Comparison of ENCODE assay signal across 21 cellular contexts in the genomic region with DNA sequence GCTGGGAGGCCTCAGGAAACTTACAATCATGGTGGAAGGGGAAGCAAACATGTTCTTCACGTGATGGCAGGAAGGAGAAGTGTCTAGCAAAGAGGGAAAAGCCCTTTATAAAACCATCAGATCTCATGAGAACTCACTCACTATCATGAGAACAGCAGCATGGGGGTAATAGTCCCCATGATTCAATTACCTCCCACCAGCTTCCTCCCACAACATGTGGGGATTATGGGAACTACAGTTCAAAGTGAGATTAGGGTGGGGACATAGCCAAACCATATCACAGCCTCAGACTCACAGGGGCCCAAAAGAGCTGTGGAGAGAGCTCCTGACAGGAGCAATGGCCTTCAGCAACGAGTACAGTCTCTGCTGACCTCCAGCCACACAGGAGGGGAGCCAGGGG.
DNase-seq lines count a peak whose midpoint lies in the region; ATAC-seq, FAIRE-seq and TF ChIP-seq lines count a peak whose summit lies in the region.
"Had no signal": no experiment of that assay in that cellular context is flagged by ENCODE, and none has a peak within 500 bp of the region (broad histone marks: within the 10 kb centered on the region; RNA-seq: fewer than 3 reads in every experiment).

No MANE protein-coding gene starts in this region.

- ATAC-seq in A549 = no peak
- no peak for ATAC-seq in natural killer cell
- ATAC-seq: K562, PC-3 had no signal

- H3K9me3 Mint-ChIP-seq in nephron progenitor cell (peaks cover 8% of the 10 kb centered on the region), natural killer cell (no peaks in the 10 kb centered on the region)
- H3K9me3 Mint-ChIP-seq: CD4-positive, alpha-beta T cell had no signal

- in situ Hi-C loops in KBM-7 (cut with MboI; ENCODE audit: low pct_unique_long_range_greater_than_20kb, low sequenced_read_pairs) = no loop called here
- in situ Hi-C loops in transverse colon (cut with MboI; ENCODE audit: low pct_ligation_motif_present in 1 of 4, low pct_unique_long_range_greater_than_20kb in 1 of 4, low sequenced_read_pairs in 3 of 4) = no loop called here

- H3K4me1 Mint-ChIP-seq in nephron progenitor cell (peaks cover 7% of the 10 kb centered on the region), natural killer cell (no peaks in the 10 kb centered on the region)

- H3K4me3 ChIP-seq in A549 = no peak overlapping the region
- no peak overlapping the region for H3K4me3 ChIP-seq in SK-N-MC
- no peak overlapping the region for H3K4me3 ChIP-seq in transverse colon
- H3K4me3 ChIP-seq: BLaER1, GM23248, K562, MG63 had no signal

- peak overlapping the region; percentile 22 for H3K27ac Mint-ChIP-seq in nephron progenitor cell
- H3K27ac Mint-ChIP-seq in natural killer cell = no peak overlapping the region
- H3K27ac Mint-ChIP-seq: CD4-positive, alpha-beta T cell had no signal

- FAIRE-seq in A549 (lab: Jason Lieb, UNC) = no peak
- FAIRE-seq: D721Med, HTR-8/SVneo, K562 had no signal

- no peak overlapping the region for H3K4me2 ChIP-seq in A549
- H3K4me2 ChIP-seq: BLaER1 had no signal

- CTCF ChIA-PET in A549 (lab: Yijun Ruan, JAX) = no interaction called here

- intact Hi-C loops in natural killer cell (cut with micrococcal nuclease) = no loop called here
- intact Hi-C loops in transverse colon (cut with DNase I; ENCODE audit: low total_unique reads) = no loop called here

- no peaks in the 10 kb centered on the region for H3K36me3 Mint-ChIP-seq in nephron progenitor cell (ENCODE audit: low read depth)
- no peaks in the 10 kb centered on the region for H3K36me3 Mint-ChIP-seq in natural killer cell

- POLR2A ChIA-PET in A549 (lab: Yijun Ruan, JAX) = no interaction called here

- DNase-seq in A549 (ENCODE audit: low read depth in 1 of 2, low spot score in 1 of 2) (no peak), KBM-7 (peak; percentile 30), SK-N-MC (ENCODE audit: low read depth, low spot score) (no peak), nephron progenitor cell (no peak), kidney tubule cell (ENCODE audit: low spot score) (no peak), natural killer cell (no peak), transverse colon (no peak)
- DNase-seq: 8988T; CD4-positive, alpha-beta T cell; GM23248; H7; MG63; NCI-H1105 treated with DMSO at 0.1 percent for 48 hours; NCI-H2029; NCI-H446 treated with DMSO at 0.1 percent for 48 hours; NCI-H526; PC-3 had no signal

- H3K27ac ChIP-seq in A549 (peak overlapping the region; percentile 18 to 64; a peak in 2 of 6 replicates), SK-N-MC (peak overlapping the region; percentile 1; the same call in 1 of the 2 replicates), transverse colon (no peak overlapping the region)
- H3K27ac ChIP-seq: BLaER1, GM23248 had no signal

- H3K36me3 ChIP-seq in SK-N-MC (ENCODE audit: insufficient read depth, low read length) (no peaks in the 10 kb centered on the region), transverse colon (no peaks in the 10 kb centered on the region)
- H3K36me3 ChIP-seq: BLaER1, MG63 had no signal

- H3K27me3 Mint-ChIP-seq in nephron progenitor cell (ENCODE audit: low read depth, poor library complexity) (peaks cover 15% of the 10 kb centered on the region), natural killer cell (ENCODE audit: low read depth in 2 of 2) (peaks cover 3 to 6% of the 10 kb centered on the region in 2 donors)

- H3K9me3 ChIP-seq in A549 (no peaks in the 10 kb centered on the region), SK-N-MC (ENCODE audit: low read depth, low read length) (no peaks in the 10 kb centered on the region), transverse colon (no peaks in the 10 kb centered on the region)
- H3K9me3 ChIP-seq: BLaER1, MG63 had no signal

- peaks cover 16% of the 10 kb centered on the region for H3K4me1 ChIP-seq in A549
- no peaks in the 10 kb centered on the region for H3K4me1 ChIP-seq in transverse colon
- H3K4me1 ChIP-seq: BLaER1 had no signal

- H3K9ac ChIP-seq in SK-N-MC (ENCODE audit: insufficient read length) = no peak overlapping the region
- H3K9ac ChIP-seq: BLaER1, GM23248 had no signal

- TF ChIP-seq CTCF in A549 (IDR thresholded peaks at IDR 0.05) (no peak), nephron progenitor cell (IDR thresholded peaks at IDR 0.05) (no peak), natural killer cell (IDR thresholded peaks at IDR 0.05) (no peak), transverse colon (IDR thresholded peaks at IDR 0.05) (no peak)

- TF ChIP-seq POLR2A in A549 (IDR thresholded peaks at IDR 0.05; ENCODE audit: low read length) = no peak
- TF ChIP-seq POLR2A in transverse colon (IDR thresholded peaks at IDR 0.05) = no peak

- H3K4me3 Mint-ChIP-seq in nephron progenitor cell (no peak overlapping the region), natural killer cell (no peak overlapping the region)
- H3K4me3 Mint-ChIP-seq: CD4-positive, alpha-beta T cell had no signal

- no peak for TF ChIP-seq EP300 in A549 (IDR thresholded peaks at IDR 0.05)
- TF ChIP-seq EP300 in transverse colon (IDR thresholded peaks at IDR 0.05; ENCODE audit: low read depth) = no peak

- H3K27me3 ChIP-seq in transverse colon = no peaks in the 10 kb centered on the region
- H3K27me3 ChIP-seq: BLaER1, MG63 had no signal

- 36% methylated on average over 2 of the region's 2 CpGs for WGBS in A549 (ENCODE audit: missing lambda C conversion rate)
- 50 to 52% methylated on average over 1 to 2 of the region's 2 CpGs for WGBS in transverse colon (ENCODE audit: low coverage in 1 of 2), 2 donors

- no peak for TF ChIP-seq RAD21 in A549 (conservative IDR thresholded peaks at IDR 0.05 in 1 of 2, IDR thresholded peaks at IDR 0.05 in 1 of 2)

TF ChIP-seq in A549, 52 proteins besides CTCF, POLR2A, EP300 and RAD21:
- TF ChIP-seq EHMT2 (IDR thresholded peaks at IDR 0.05; ENCODE audit: low read depth) = no peak
- no peak for TF ChIP-seq MYC (IDR thresholded peaks at IDR 0.05; ENCODE audit: borderline replicate concordance, low read length)
- TF ChIP-seq FOSL2 (IDR thresholded peaks at IDR 0.05) = no peak
- no peak for TF ChIP-seq FOSL2 (CRISPR knock-in tag; IDR thresholded peaks at IDR 0.05)
- no peak for TF ChIP-seq RCOR1 (IDR thresholded peaks at IDR 0.05; ENCODE audit: low read depth, low read length)
- TF ChIP-seq CHD4 (IDR thresholded peaks at IDR 0.05; ENCODE audit: borderline replicate concordance) = no peak
- TF ChIP-seq, protein P1, sequence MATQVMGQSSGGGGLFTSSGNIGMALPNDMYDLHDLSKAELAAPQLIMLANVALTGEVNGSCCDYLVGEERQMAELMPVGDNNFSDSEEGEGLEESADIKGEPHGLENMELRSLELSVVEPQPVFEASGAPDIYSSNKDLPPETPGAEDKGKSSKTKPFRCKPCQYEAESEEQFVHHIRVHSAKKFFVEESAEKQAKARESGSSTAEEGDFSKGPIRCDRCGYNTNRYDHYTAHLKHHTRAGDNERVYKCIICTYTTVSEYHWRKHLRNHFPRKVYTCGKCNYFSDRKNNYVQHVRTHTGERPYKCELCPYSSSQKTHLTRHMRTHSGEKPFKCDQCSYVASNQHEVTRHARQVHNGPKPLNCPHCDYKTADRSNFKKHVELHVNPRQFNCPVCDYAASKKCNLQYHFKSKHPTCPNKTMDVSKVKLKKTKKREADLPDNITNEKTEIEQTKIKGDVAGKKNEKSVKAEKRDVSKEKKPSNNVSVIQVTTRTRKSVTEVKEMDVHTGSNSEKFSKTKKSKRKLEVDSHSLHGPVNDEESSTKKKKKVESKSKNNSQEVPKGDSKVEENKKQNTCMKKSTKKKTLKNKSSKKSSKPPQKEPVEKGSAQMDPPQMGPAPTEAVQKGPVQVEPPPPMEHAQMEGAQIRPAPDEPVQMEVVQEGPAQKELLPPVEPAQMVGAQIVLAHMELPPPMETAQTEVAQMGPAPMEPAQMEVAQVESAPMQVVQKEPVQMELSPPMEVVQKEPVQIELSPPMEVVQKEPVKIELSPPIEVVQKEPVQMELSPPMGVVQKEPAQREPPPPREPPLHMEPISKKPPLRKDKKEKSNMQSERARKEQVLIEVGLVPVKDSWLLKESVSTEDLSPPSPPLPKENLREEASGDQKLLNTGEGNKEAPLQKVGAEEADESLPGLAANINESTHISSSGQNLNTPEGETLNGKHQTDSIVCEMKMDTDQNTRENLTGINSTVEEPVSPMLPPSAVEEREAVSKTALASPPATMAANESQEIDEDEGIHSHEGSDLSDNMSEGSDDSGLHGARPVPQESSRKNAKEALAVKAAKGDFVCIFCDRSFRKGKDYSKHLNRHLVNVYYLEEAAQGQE (IDR thresholded peaks at IDR 0.05) = no peak
- no peak for TF ChIP-seq GATA3 (IDR thresholded peaks at IDR 0.05; ENCODE audit: borderline replicate concordance)
- no peak for TF ChIP-seq MAZ (IDR thresholded peaks at IDR 0.05; ENCODE audit: borderline replicate concordance, low read depth, low read length)
- TF ChIP-seq, protein P2, sequence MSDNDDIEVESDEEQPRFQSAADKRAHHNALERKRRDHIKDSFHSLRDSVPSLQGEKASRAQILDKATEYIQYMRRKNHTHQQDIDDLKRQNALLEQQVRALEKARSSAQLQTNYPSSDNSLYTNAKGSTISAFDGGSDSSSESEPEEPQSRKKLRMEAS (IDR thresholded peaks at IDR 0.05) = no peak
- TF ChIP-seq HOXB5 (CRISPR knock-in tag; IDR thresholded peaks at IDR 0.05) = no peak

Comparison
In these comparisons a context has a peak if more than half of its experiments do, and no peak if none do; other contexts are left out.
1. H3K27ac ChIP-seq: peak in A549 (2 of 2) and SK-N-MC (single experiment); none in transverse colon (0 of 4).